13 cellular contexts compared by ENCODE assay signal in the genomic region with DNA sequence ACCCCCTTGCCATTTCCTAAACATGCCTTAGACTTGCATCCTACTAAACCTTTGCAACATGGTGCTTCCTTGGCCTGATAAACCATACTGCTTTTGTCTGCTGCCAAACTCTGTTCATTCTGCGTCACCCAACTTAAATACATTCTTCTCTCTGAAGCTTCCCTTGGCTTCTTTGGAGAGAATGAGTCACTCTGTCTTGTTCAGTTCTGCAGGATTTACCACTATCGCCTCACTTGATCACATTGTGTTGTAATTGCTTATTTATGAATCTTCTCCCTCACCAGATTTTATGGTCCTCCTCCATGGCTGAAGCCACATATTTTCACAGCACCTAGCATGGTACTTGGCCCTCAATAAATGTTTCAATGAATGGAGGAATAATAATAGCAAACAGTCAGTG. TPM values are rescaled to one million over a fixed set of nuclear protein-coding genes. Genes with fewer than 3 reads are reported as not detected.
DNase-seq lines count a peak whose midpoint lies in the region; ATAC-seq and TF ChIP-seq lines count a peak whose summit lies in the region.
"Had no signal": no experiment of that assay in that cellular context is flagged by ENCODE, and none has a peak within 500 bp of the region (broad histone marks: within the 10 kb centered on the region; RNA-seq: fewer than 3 reads in every experiment).

No MANE protein-coding gene starts in this region.

- peak overlapping the region in 1 of 9 donors; percentile 5 for H3K27ac Mint-ChIP-seq in naive thymus-derived CD4-positive, alpha-beta T cell

- DNase-seq in GF-D8 (lab: John Stamatoyannopoulos, UW), result peak; percentile 43
- DNase-seq in NOMO-1 (lab: John Stamatoyannopoulos, UW; ENCODE audit: unreplicated experiment in 2 of 2), result peak; percentile 31 to 86
- peak; percentile 94 to 96 for DNase-seq in cardiac fibroblast (ENCODE audit: low read depth in 2 of 2)
- DNase-seq in myocyte (ENCODE audit: low read depth), result peak; percentile 38
- no peak for DNase-seq in naive thymus-derived CD4-positive, alpha-beta T cell
- no peak for DNase-seq in posterior cingulate gyrus
- DNase-seq: DMS53; KBM-7; NCI-H69; stimulated activated CD4-positive, alpha-beta T cell treated with anti-CD3 and anti-CD28 coated beads, Interleukin-15, amount 100 ng/mL, for 24 hours had no signal

- H3K4me3 ChIP-seq in cardiac fibroblast (replicated peaks in 1 of 2; ENCODE audit: low read depth in 2 of 2, low read length in 2 of 2), result no peak overlapping the region
- no peak overlapping the region for H3K4me3 ChIP-seq in naive thymus-derived CD4-positive, alpha-beta T cell (ENCODE audit: low read length)
- H3K4me3 ChIP-seq: esophagus muscularis mucosa had no signal

- H3K9me3 Mint-ChIP-seq in naive thymus-derived CD4-positive, alpha-beta T cell, result peaks cover 0 to 6% (median 0%) of the 10 kb centered on the region in 11 donors

- CTCF ChIA-PET in naive thymus-derived CD4-positive, alpha-beta T cell (lab: Charles Lee), result no interaction called here

- H3K9me3 ChIP-seq in naive thymus-derived CD4-positive, alpha-beta T cell (ENCODE audit: control insufficient read depth in 2 of 3, low read length in 3 of 3), result no peaks in the 10 kb centered on the region
- H3K9me3 ChIP-seq: esophagus muscularis mucosa had no signal

- H3K4me3 Mint-ChIP-seq in naive thymus-derived CD4-positive, alpha-beta T cell, result no peak overlapping the region

- POLR2A ChIA-PET in naive thymus-derived CD4-positive, alpha-beta T cell (lab: Charles Lee), result no interaction called here

- TF ChIP-seq CTCF in cardiac fibroblast (IDR thresholded peaks at IDR 0.05; ENCODE audit: low read depth, low read length), result no peak

- no peaks in the 10 kb centered on the region for H3K27me3 ChIP-seq in naive thymus-derived CD4-positive, alpha-beta T cell (ENCODE audit: control insufficient read depth in 2 of 2, insufficient read depth in 2 of 2, low read length in 2 of 2)
- H3K27me3 ChIP-seq: esophagus muscularis mucosa had no signal

- H3K27ac ChIP-seq in naive thymus-derived CD4-positive, alpha-beta T cell (ENCODE audit: low read depth, low read length), result no peak overlapping the region
- H3K27ac ChIP-seq: esophagus muscularis mucosa had no signal

- peaks cover 0 to 4% (median 0%) of the 10 kb centered on the region in 5 donors for H3K27me3 Mint-ChIP-seq in naive thymus-derived CD4-positive, alpha-beta T cell

- no peaks in the 10 kb centered on the region for H3K36me3 ChIP-seq in naive thymus-derived CD4-positive, alpha-beta T cell (ENCODE audit: control insufficient read depth in 2 of 3, insufficient read depth in 3 of 3, low read length in 3 of 3)
- H3K36me3 ChIP-seq: esophagus muscularis mucosa had no signal

- H3K4me1 ChIP-seq in naive thymus-derived CD4-positive, alpha-beta T cell (ENCODE audit: control insufficient read depth in 2 of 2, insufficient read depth in 2 of 2, low read length in 2 of 2), result no peaks in the 10 kb centered on the region

- peaks cover 0 to 7% (median 0%) of the 10 kb centered on the region in 5 donors for H3K36me3 Mint-ChIP-seq in naive thymus-derived CD4-positive, alpha-beta T cell

- intact Hi-C loops in naive thymus-derived CD4-positive, alpha-beta T cell (cut with micrococcal nuclease), result no loop called here
- intact Hi-C loops in posterior cingulate gyrus (cut with DNase I), result no loop called here

- H3K4me1 Mint-ChIP-seq in naive thymus-derived CD4-positive, alpha-beta T cell, result peaks cover 8 to 20% (median 10%) of the 10 kb centered on the region in 7 donors

- no peak for ATAC-seq in naive thymus-derived CD4-positive, alpha-beta T cell
- ATAC-seq in GM18520 (IDR thresholded peaks at IDR 0.05; ENCODE audit: unreplicated experiment), result no peak
- no peak for ATAC-seq in HG03196 (IDR thresholded peaks at IDR 0.05; ENCODE audit: unreplicated experiment)

RNA-seq across cellular contexts. Expression of a gene that starts 21.7 kb away (rescaled TPM):
- total RNA-seq in myocyte, result 30.9 and 66.6 TPM in 2 replicates
- polyA plus RNA-seq in myocyte (2012), result 18.8 TPM
- 100 to 1,000 TPM in 4 of 5 experiments, 10 to 100 TPM in 1; 80.4 to 169 (median 139) TPM for total RNA-seq in naive thymus-derived CD4-positive, alpha-beta T cell
- 10 to 100 TPM; 32.8 to 50.4 TPM for polyA plus RNA-seq in naive thymus-derived CD4-positive, alpha-beta T cell

RNA-seq across cellular contexts. Expression of a gene that starts 27.6 kb away (rescaled TPM):
- total RNA-seq in myocyte, result 33.8 and 103 TPM in 2 replicates
- polyA plus RNA-seq in myocyte (2012), result 30.2 TPM
- 10 to 100 TPM; 14.8 to 32.8 (median 29.2) TPM for total RNA-seq in naive thymus-derived CD4-positive, alpha-beta T cell
- polyA plus RNA-seq in naive thymus-derived CD4-positive, alpha-beta T cell, result 10 to 100 TPM; 46.0 to 51.6 TPM

RNA-seq across cellular contexts. Expression of a gene that starts 58.4 kb away (rescaled TPM):
- not detected in 2 replicates for total RNA-seq in myocyte
- 0.09 TPM for polyA plus RNA-seq in myocyte (2012)
- total RNA-seq in naive thymus-derived CD4-positive, alpha-beta T cell, result 10 to 100 TPM; 12.0 to 87.1 (median 49.8) TPM
- polyA plus RNA-seq in naive thymus-derived CD4-positive, alpha-beta T cell, result 1 to 10 TPM; 6.8 to 6.9 TPM

Comparison
In these comparisons a context has a peak if more than half of its experiments do, and no peak if none do; other contexts are left out.
1. DNase-seq: peak in GF-D8 (single experiment), NOMO-1 (2 of 2), cardiac fibroblast (2 of 2) and myocyte (single experiment); none in naive thymus-derived CD4-positive, alpha-beta T cell (0 of 9) and posterior cingulate gyrus (0 of 10).
2. RNA of a gene that starts 58.4 kb away (total RNA-seq): 12.0 to 87.1 TPM in naive thymus-derived CD4-positive, alpha-beta T cell; not detected in myocyte; every median in the first group is over 10 times any median in the second.